In the genomic region with DNA sequence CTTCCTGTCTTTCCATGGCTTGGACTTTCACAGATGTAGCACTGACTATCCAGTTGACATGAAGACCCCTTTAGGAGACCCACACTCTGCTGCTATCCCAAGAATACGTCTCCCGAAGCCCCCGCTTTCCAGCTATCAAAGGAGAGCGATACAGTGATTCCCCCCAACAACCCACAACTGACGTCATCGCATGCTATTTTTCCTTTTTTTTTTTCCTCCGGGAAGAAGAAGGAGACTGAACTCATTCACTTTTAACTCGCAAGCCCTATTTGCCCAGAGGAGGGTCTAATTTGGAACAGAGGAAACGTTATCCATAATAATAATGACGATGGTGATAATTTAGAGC, we compare ENCODE assay signal across 1 cellular context.
TF ChIP-seq lines count a peak whose summit lies in the region.

No MANE protein-coding gene starts in this region.

TF ChIP-seq in HepG2, 621 proteins besides CTCF, POLR2A, EP300 and RAD21:
- TF ChIP-seq CREB1 (IDR thresholded peaks at IDR 0.05): peak; percentile 89
- no peak for TF ChIP-seq CREB1 (CRISPR knock-in tag; IDR thresholded peaks at IDR 0.05)
- no peak for TF ChIP-seq NPAS2 (CRISPR knock-in tag; IDR thresholded peaks at IDR 0.05; ENCODE audit: borderline replicate concordance)
- TF ChIP-seq ATF7 (IDR thresholded peaks at IDR 0.05): peak; percentile 88
- TF ChIP-seq ATF7 (CRISPR knock-in tag; IDR thresholded peaks at IDR 0.05): no peak
- TF ChIP-seq TAF1 (CRISPR knock-in tag; IDR thresholded peaks at IDR 0.05): no peak
TF ChIP-seq in HepG2: peak in this region for 2.
